Comparison of ENCODE assay signal across 8 cellular contexts in genomic region chr7:140176271-140176701, GRCh38. TPM values are rescaled to one million over a fixed set of nuclear protein-coding genes. Genes with fewer than 3 reads are reported as not detected.
DNase-seq lines count a peak whose midpoint lies in the region; ATAC-seq and TF ChIP-seq lines count a peak whose summit lies in the region.

No MANE protein-coding gene starts in this region.

- TF ChIP-seq EP300 in stomach (IDR thresholded peaks at IDR 0.05), result no peak

- peak overlapping the region; percentile 91 for H3K9ac ChIP-seq in adipocyte (ENCODE audit: low read length)

- no peaks in the 10 kb centered on the region for H3K27me3 ChIP-seq in adipocyte (replicated peaks; ENCODE audit: control insufficient read depth, insufficient read depth, low read length)
- H3K27me3 ChIP-seq in stomach, result peaks cover 0 to 4% (median 0%) of the 10 kb centered on the region in 3 donors

- H3K4me3 ChIP-seq in adipocyte (ENCODE audit: low read length) (peak overlapping the region; percentile 86), iPS-18c (ENCODE audit: insufficient read depth, low read depth, low read length) (peak overlapping the region; percentile 56), stomach (peak overlapping the region; percentile 62 to 88 (median 83))

- ATAC-seq in HG03139 (IDR thresholded peaks at IDR 0.05; ENCODE audit: unreplicated experiment), result peak; percentile 2

- TF ChIP-seq CTCF in stomach (IDR thresholded peaks at IDR 0.05), result no peak

- H3K36me3 ChIP-seq in adipocyte (ENCODE audit: control insufficient read depth, insufficient read depth, low read length, severe bottlenecking) (no peaks in the 10 kb centered on the region), stomach (no peaks in the 10 kb centered on the region)

- no peaks in the 10 kb centered on the region for H3K9me3 ChIP-seq in adipocyte (ENCODE audit: control insufficient read depth, low read length)
- no peaks in the 10 kb centered on the region for H3K9me3 ChIP-seq in iPS-18c (ENCODE audit: control insufficient read depth, insufficient read depth, low read length)
- no peaks in the 10 kb centered on the region for H3K9me3 ChIP-seq in stomach

- intact Hi-C loops in stomach (cut with DNase I; ENCODE audit: low total_unique reads), result no loop called here

- WGBS in stomach, 5 donors, result 0 to 1% (median 0%) methylated on average over 1 to 73 of the region's 73 CpGs

- no peak for TF ChIP-seq POLR2A in stomach (IDR thresholded peaks at IDR 0.05)

- H3K27ac ChIP-seq in stomach, result peak overlapping the region; percentile 99 to 100 (median 100)

- peak; percentile 72 for DNase-seq in activated effector memory CD4-positive, alpha-beta T cell treated with anti-CD3 and anti-CD28 coated beads, Interleukin-2, amount 50 U/mL, for 16 hours
- DNase-seq in activated effector memory CD4-positive, alpha-beta T cell treated with Interleukin-2 at 50 U/mL for 16 hours, result no peak
- DNase-seq in adipocyte (ENCODE audit: low read depth) (peak; percentile 63), stomach (peak; percentile 27), NCI-H2107 treated with DMSO at 0.1 percent for 48 hours (lab: John Stamatoyannopoulos, UW; ENCODE audit: unreplicated experiment) (no peak), NCI-H2029 (lab: John Stamatoyannopoulos, UW) (no peak)

- H3K4me1 ChIP-seq in adipocyte (ENCODE audit: control insufficient read depth, insufficient read depth, low read length) (peaks cover 11% of the 10 kb centered on the region), stomach (peaks cover 31 to 51% (median 41%) of the 10 kb centered on the region in 4 donors)

RNA-seq across cellular contexts. Expression of gene KDM7A, which starts 0.5 kb away (rescaled TPM):
- total RNA-seq in stomach, result 10 to 100 TPM; 13.0 to 49.8 (median 24.6) TPM
- polyA plus RNA-seq in stomach, result 1 to 10 TPM; 2.3 to 6.9 (median 3.4) TPM

Comparison
In these comparisons a context has a peak if more than half of its experiments do, and no peak if none do; other contexts are left out.
1. DNase-seq: peak in activated effector memory CD4-positive, alpha-beta T cell treated with anti-CD3 and anti-CD28 coated beads, Interleukin-2, amount 50 U/mL, for 16 hours (single experiment), adipocyte (single experiment) and stomach (single experiment); none in activated effector memory CD4-positive, alpha-beta T cell treated with Interleukin-2 at 50 U/mL for 16 hours (single experiment), NCI-H2107 treated with DMSO at 0.1 percent for 48 hours (single experiment) and NCI-H2029 (single experiment).
2. Peak in every context shown above with its lines, with median percentiles within 50 percentile points of each other: H3K4me3 ChIP-seq.